In genomic region chr1:41683681-41684500, GRCh38 we compare ENCODE assay signal across 10 cellular contexts.
A peak's percentile ranks its signal among the peaks of the same experiment; 100 is the strongest.
DNase-seq lines count a peak whose midpoint lies in the region; ATAC-seq and TF ChIP-seq lines count a peak whose summit lies in the region.
"Had no signal": no experiment of that assay in that cellular context is flagged by ENCODE, and none has a peak within 500 bp of the region (broad histone marks: within the 10 kb centered on the region; RNA-seq: fewer than 3 reads in every experiment).

No MANE protein-coding gene starts in this region.

- peak overlapping the region; percentile 69 to 82 for H3K27ac Mint-ChIP-seq in natural killer cell
- H3K27ac Mint-ChIP-seq in glutamatergic neuron (ENCODE audit: unreplicated experiment): no peak overlapping the region

- peak; percentile 78 for DNase-seq in NK-92 treated with Interleukin-12 subunit alpha and Interleukin-12 subunit beta, amount 100 ng/mL, for 24 hours (lab: John Stamatoyannopoulos, UW)
- DNase-seq in NK-92 (lab: John Stamatoyannopoulos, UW; ENCODE audit: unreplicated experiment) (no peak), LHCN-M2 (ENCODE audit: low read depth) (peak; percentile 76), natural killer cell (no peak), NCI-H1105 (lab: John Stamatoyannopoulos, UW) (no peak), glutamatergic neuron (no peak)
- peak; percentile 74 for DNase-seq in activated effector memory CD4-positive, alpha-beta T cell treated with anti-CD3 and anti-CD28 coated beads, Interleukin-2, amount 50 U/mL, for 16 hours
- DNase-seq: NCI-H1417 treated with DMSO at 0.1 percent for 48 hours had no signal

- peak; percentile 56 to 69 (median 65) for ATAC-seq in natural killer cell
- no peak for ATAC-seq in HG02885 (IDR thresholded peaks at IDR 0.05; ENCODE audit: poor library complexity, unreplicated experiment)
- ATAC-seq: A549 had no signal

- peak overlapping the region; percentile 78 for H3K4me3 Mint-ChIP-seq in natural killer cell
- no peak overlapping the region for H3K4me3 Mint-ChIP-seq in glutamatergic neuron (ENCODE audit: unreplicated experiment)

- peaks cover 100% of the 10 kb centered on the region in 2 donors for H3K4me1 Mint-ChIP-seq in natural killer cell
- H3K4me1 Mint-ChIP-seq in glutamatergic neuron (ENCODE audit: low read depth, unreplicated experiment): peaks cover 26% of the 10 kb centered on the region

- no peak for TF ChIP-seq CTCF in natural killer cell (IDR thresholded peaks at IDR 0.05)
- no peak for TF ChIP-seq CTCF in glutamatergic neuron (IDR thresholded peaks at IDR 0.05; ENCODE audit: partially characterized antibody, unreplicated experiment)

- intact Hi-C loops in natural killer cell (cut with micrococcal nuclease): loop anchor here (5.0 kb wide), 3 partner anchors 43 to 213 kb away; no protein-coding TSS in a partner anchor

- H3K9me3 Mint-ChIP-seq in natural killer cell: no peaks in the 10 kb centered on the region
- H3K9me3 Mint-ChIP-seq in glutamatergic neuron (ENCODE audit: unreplicated experiment): peaks cover 5% of the 10 kb centered on the region

- H3K36me3 Mint-ChIP-seq in natural killer cell (no peaks in the 10 kb centered on the region), glutamatergic neuron (ENCODE audit: unreplicated experiment) (no peaks in the 10 kb centered on the region)

- H3K27me3 Mint-ChIP-seq in natural killer cell (ENCODE audit: low read depth in 2 of 2): no peaks in the 10 kb centered on the region
- H3K27me3 Mint-ChIP-seq in glutamatergic neuron (ENCODE audit: unreplicated experiment): peaks cover 15% of the 10 kb centered on the region

Comparison
In these comparisons a context has a peak if more than half of its experiments do, and no peak if none do; other contexts are left out.
1. DNase-seq: peak in NK-92 treated with Interleukin-12 subunit alpha and Interleukin-12 subunit beta, amount 100 ng/mL, for 24 hours (single experiment), LHCN-M2 (single experiment) and activated effector memory CD4-positive, alpha-beta T cell treated with anti-CD3 and anti-CD28 coated beads, Interleukin-2, amount 50 U/mL, for 16 hours (single experiment); none in NK-92 (single experiment), natural killer cell (single experiment), NCI-H1105 (single experiment) and glutamatergic neuron (single experiment).